Comparison of ENCODE assay signal across 18 cellular contexts in genomic region chr22:33056108-33056507, GRCh38. TPM values are rescaled to one million over a fixed set of nuclear protein-coding genes. Genes with fewer than 3 reads are reported as not detected.
DNase-seq lines count a peak whose midpoint lies in the region; ATAC-seq and TF ChIP-seq lines count a peak whose summit lies in the region.
"Had no signal": no experiment of that assay in that cellular context is flagged by ENCODE, and none has a peak within 500 bp of the region (broad histone marks: within the 10 kb centered on the region; RNA-seq: fewer than 3 reads in every experiment).

No MANE protein-coding gene starts in this region.

- no peak overlapping the region for H3K9ac ChIP-seq in iPS-15b (ENCODE audit: low read depth, low read length)

- no peaks in the 10 kb centered on the region for H4K20me1 ChIP-seq in OCI-LY7 (ENCODE audit: insufficient read depth, low read length)

- H3K36me3 ChIP-seq in H7 (replicated peaks; ENCODE audit: control insufficient read depth, insufficient read depth, low read length), result no peaks in the 10 kb centered on the region
- H3K36me3 ChIP-seq in OCI-LY7 (ENCODE audit: insufficient read depth, low read length), result no peaks in the 10 kb centered on the region
- H3K36me3 ChIP-seq in iPS-15b (ENCODE audit: control insufficient read depth, insufficient read depth, low read length), result no peaks in the 10 kb centered on the region
- no peaks in the 10 kb centered on the region for H3K36me3 ChIP-seq in stomach
- H3K36me3 ChIP-seq in naive thymus-derived CD4-positive, alpha-beta T cell (ENCODE audit: control insufficient read depth in 2 of 3, insufficient read depth in 3 of 3, low read length in 3 of 3), result no peaks in the 10 kb centered on the region
- H3K36me3 ChIP-seq: SJCRH30 had no signal

- H3K36me3 Mint-ChIP-seq in progenitor cell of endocrine pancreas (ENCODE audit: insufficient read depth), result no peaks in the 10 kb centered on the region
- no peaks in the 10 kb centered on the region for H3K36me3 Mint-ChIP-seq in naive thymus-derived CD4-positive, alpha-beta T cell

- CTCF ChIA-PET in OCI-LY7 (lab: Charles Lee; ENCODE audit: unreplicated experiment), result no interaction called here
- CTCF ChIA-PET in naive thymus-derived CD4-positive, alpha-beta T cell (lab: Charles Lee), result no interaction called here

- H3K27ac ChIP-seq in OCI-LY7 (ENCODE audit: low read depth, low read length, poor library complexity, severe bottlenecking) (no peak overlapping the region), stomach (no peak overlapping the region)
- H3K27ac ChIP-seq in naive thymus-derived CD4-positive, alpha-beta T cell (ENCODE audit: low read depth, low read length), result no peak overlapping the region
- H3K27ac ChIP-seq: PC-9, SJCRH30 had no signal

- TF ChIP-seq CTCF in OCI-LY7 (conservative IDR thresholded peaks at IDR 0.05; ENCODE audit: low read length), result no peak
- TF ChIP-seq CTCF in progenitor cell of endocrine pancreas (IDR thresholded peaks at IDR 0.05; ENCODE audit: unreplicated experiment), result no peak
- no peak for TF ChIP-seq CTCF in stomach (IDR thresholded peaks at IDR 0.05)

- intact Hi-C loops in OCI-LY7 (cut with micrococcal nuclease; ENCODE audit: unreplicated experiment) (no loop called here), stomach (cut with DNase I; ENCODE audit: low total_unique reads) (no loop called here)
- intact Hi-C loops in naive thymus-derived CD4-positive, alpha-beta T cell (cut with micrococcal nuclease), result no loop called here

- no peaks in the 10 kb centered on the region for H3K79me2 ChIP-seq in OCI-LY7 (ENCODE audit: insufficient read depth, low read depth, low read length)

- WGBS in stomach, 5 donors, result 70 to 85% (median 75%) methylated on average over 3 of the region's 3 CpGs

- H3K4me3 ChIP-seq in H7 (ENCODE audit: insufficient read depth, low read depth, low read length), result peak overlapping the region; percentile 79; the same call in 1 of the 2 replicates
- no peak overlapping the region for H3K4me3 ChIP-seq in OCI-LY7 (ENCODE audit: low read depth, low read length, poor library complexity, severe bottlenecking)
- H3K4me3 ChIP-seq in iPS-15b (ENCODE audit: low read depth, low read length), result peak overlapping the region; percentile 93
- no peak overlapping the region for H3K4me3 ChIP-seq in stomach
- no peak overlapping the region for H3K4me3 ChIP-seq in naive thymus-derived CD4-positive, alpha-beta T cell (ENCODE audit: low read length)
- H3K4me3 ChIP-seq: PC-9, SJCRH30 had no signal

- H3K27me3 Mint-ChIP-seq in progenitor cell of endocrine pancreas, result peaks cover 81% of the 10 kb centered on the region
- peaks cover 63 to 84% (median 77%) of the 10 kb centered on the region in 5 donors for H3K27me3 Mint-ChIP-seq in naive thymus-derived CD4-positive, alpha-beta T cell

- H3K4me1 ChIP-seq in OCI-LY7 (ENCODE audit: insufficient read depth, low read length, poor library complexity, severe bottlenecking) (peaks cover 29% of the 10 kb centered on the region), iPS-15b (ENCODE audit: control insufficient read depth, insufficient read depth, low read length) (peaks cover 43% of the 10 kb centered on the region), stomach (peaks cover 6 to 14% (median 7%) of the 10 kb centered on the region in 4 donors)
- no peaks in the 10 kb centered on the region for H3K4me1 ChIP-seq in naive thymus-derived CD4-positive, alpha-beta T cell (ENCODE audit: control insufficient read depth in 2 of 2, insufficient read depth in 2 of 2, low read length in 2 of 2)
- H3K4me1 ChIP-seq: Caco-2, SJCRH30 had no signal

- H3K9me3 Mint-ChIP-seq in progenitor cell of endocrine pancreas (ENCODE audit: low read depth), result no peaks in the 10 kb centered on the region
- H3K9me3 Mint-ChIP-seq in naive thymus-derived CD4-positive, alpha-beta T cell, result peaks cover 0 to 4% (median 0%) of the 10 kb centered on the region in 11 donors

- no peak for TF ChIP-seq EP300 in stomach (IDR thresholded peaks at IDR 0.05)

- H3K9me2 ChIP-seq in OCI-LY7 (ENCODE audit: insufficient read depth, low read length), result no peaks in the 10 kb centered on the region

- peak overlapping the region; percentile 17 for H3K27ac Mint-ChIP-seq in progenitor cell of endocrine pancreas
- H3K27ac Mint-ChIP-seq in naive thymus-derived CD4-positive, alpha-beta T cell, result no peak overlapping the region

- H2AFZ ChIP-seq in OCI-LY7 (ENCODE audit: low read length), result no peak overlapping the region
- H2AFZ ChIP-seq: PC-9 had no signal

- H3K27me3 ChIP-seq in H7 (ENCODE audit: control insufficient read depth, insufficient read depth, low read length) (peaks cover 22% of the 10 kb centered on the region), iPS-15b (ENCODE audit: control insufficient read depth, insufficient read depth, low read length) (peaks cover 30% of the 10 kb centered on the region), stomach (peaks cover 6 to 85% (median 68%) of the 10 kb centered on the region in 3 donors)
- H3K27me3 ChIP-seq in naive thymus-derived CD4-positive, alpha-beta T cell (ENCODE audit: control insufficient read depth in 2 of 2, insufficient read depth in 2 of 2, low read length in 2 of 2), result peaks cover 0 to 8% of the 10 kb centered on the region in 2 donors

- peak overlapping the region; percentile 47; the same call in 1 of the 2 replicates for H3K4me2 ChIP-seq in OCI-LY7 (ENCODE audit: low read length)
- H3K4me2 ChIP-seq: PC-9 had no signal

- H3K4me3 Mint-ChIP-seq in progenitor cell of endocrine pancreas (ENCODE audit: low read depth), result no peak overlapping the region
- no peak overlapping the region for H3K4me3 Mint-ChIP-seq in naive thymus-derived CD4-positive, alpha-beta T cell

- BruUV-seq in OCI-LY7 (replicated peaks; lab: Mats Ljungman, UMichigan), result no TSS peak

- POLR2A ChIA-PET in OCI-LY7 (lab: Charles Lee), result interaction anchor here (0.6 kb wide), 1 partner anchor 872 kb away, joined by 3 read pairs; no protein-coding TSS in a partner anchor
- POLR2A ChIA-PET in naive thymus-derived CD4-positive, alpha-beta T cell (lab: Charles Lee), result no interaction called here

- ATAC-seq in naive thymus-derived CD4-positive, alpha-beta T cell, result no peak

- DNase-seq in H7 (no peak), OCI-LY7 (ENCODE audit: low spot score) (no peak), progenitor cell of endocrine pancreas (ENCODE audit: low spot score, unreplicated experiment) (no peak), stomach (no peak), amygdala (lab: John Stamatoyannopoulos, UW) (no peak)
- no peak for DNase-seq in naive thymus-derived CD4-positive, alpha-beta T cell
- DNase-seq: AML-193; Caco-2; DMS53; IMR-90; Kasumi-1; NCI-H1930; NCI-H2171; NCI-H446 treated with DMSO at 0.1 percent for 48 hours; NK-92 treated with Interleukin-12 subunit alpha and Interleukin-12 subunit beta, amount 100 ng/mL, for 24 hours; PC-9; SJCRH30 had no signal

- no peak for TF ChIP-seq POLR2A in stomach (IDR thresholded peaks at IDR 0.05)

- no peaks in the 10 kb centered on the region for H3K9me3 ChIP-seq in OCI-LY7 (ENCODE audit: low read length)
- no peaks in the 10 kb centered on the region for H3K9me3 ChIP-seq in iPS-15b (ENCODE audit: control insufficient read depth, insufficient read depth, low read length)
- peaks cover 0 to 10% (median 5%) of the 10 kb centered on the region in 4 donors for H3K9me3 ChIP-seq in stomach
- H3K9me3 ChIP-seq in naive thymus-derived CD4-positive, alpha-beta T cell (ENCODE audit: control insufficient read depth in 2 of 3, low read length in 3 of 3), result no peaks in the 10 kb centered on the region
- H3K9me3 ChIP-seq: Caco-2, SJCRH30 had no signal

- peaks cover 6% of the 10 kb centered on the region for H3K4me1 Mint-ChIP-seq in progenitor cell of endocrine pancreas (ENCODE audit: low read depth)
- H3K4me1 Mint-ChIP-seq in naive thymus-derived CD4-positive, alpha-beta T cell, result peaks cover 0 to 1% (median 0%) of the 10 kb centered on the region in 7 donors

RNA-seq across cellular contexts. Expression of gene SYN3, which starts 2.1 kb away (rescaled TPM):
- 7.3 and 10.5 TPM in 2 replicates for total RNA-seq in H7 (2014; rRNA removed; shearing (Covaris generic))
- 6.6 and 9.7 TPM in 2 replicates for total RNA-seq in OCI-LY7 (2014; rRNA removed; shearing (Covaris generic))
- total RNA-seq in OCI-LY7 (2022) (5.7 and 6.6 TPM in 2 replicates), progenitor cell of endocrine pancreas (0.55 and 0.87 TPM in 2 replicates), stomach (under 1 TPM in 1 of 5 donors, not detected in 4; 0.92 TPM)
- polyA plus RNA-seq in stomach, result not detected
- total RNA-seq in naive thymus-derived CD4-positive, alpha-beta T cell, result not detected
- not detected for polyA plus RNA-seq in naive thymus-derived CD4-positive, alpha-beta T cell
- total RNA-seq: Caco-2, IMR-90 had no signal
- polyA plus RNA-seq: IMR-90 had no signal

Comparison
In these comparisons a context has a peak if more than half of its experiments do, and no peak if none do; other contexts are left out.
1. H3K4me3 ChIP-seq: peak in H7 (single experiment) and iPS-15b (single experiment); none in OCI-LY7 (single experiment), stomach (0 of 4) and naive thymus-derived CD4-positive, alpha-beta T cell (single experiment).